Comparison of ENCODE assay signal across 8 cellular contexts in the genomic region with DNA sequence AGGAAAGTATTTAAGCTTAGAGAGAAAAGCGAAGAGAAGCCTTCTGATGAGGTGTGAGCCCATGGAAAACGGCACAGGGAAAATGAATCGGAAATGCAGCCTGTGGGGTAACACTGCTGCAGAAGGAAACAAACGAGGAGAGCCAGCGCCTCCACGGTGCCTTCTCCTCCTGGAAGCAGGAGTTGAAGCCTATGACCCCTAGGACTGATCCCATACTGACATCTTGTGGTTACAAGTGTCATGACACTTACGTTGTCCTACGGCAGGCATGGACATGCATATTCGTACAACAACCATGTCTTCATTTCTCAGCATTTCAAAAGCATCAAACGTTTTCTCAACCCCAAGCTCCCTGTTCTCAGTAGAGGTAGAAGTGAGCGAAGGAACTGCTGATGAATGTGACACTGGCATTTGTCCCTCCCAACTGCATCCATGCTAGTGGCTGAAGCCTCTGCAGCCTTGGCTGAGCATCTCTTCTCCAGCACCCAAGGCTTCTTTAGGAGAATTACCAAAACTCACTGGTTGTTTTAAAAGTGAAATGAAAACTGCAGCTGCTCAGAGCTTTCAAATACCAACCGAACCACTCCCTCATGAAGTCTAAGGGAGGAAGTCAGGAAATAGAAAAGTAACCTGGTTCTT.
DNase-seq lines count a peak whose midpoint lies in the region; ATAC-seq, FAIRE-seq and TF ChIP-seq lines count a peak whose summit lies in the region.

No MANE protein-coding gene starts in this region.

- H3K9me3 ChIP-seq in astrocyte (ENCODE audit: insufficient read depth, low read depth, low read length) = no peaks in the 10 kb centered on the region

- no peak overlapping the region for H3K27ac Mint-ChIP-seq in astrocyte (ENCODE audit: unreplicated experiment)

- H3K4me3 Mint-ChIP-seq in astrocyte (ENCODE audit: unreplicated experiment) = no peak overlapping the region

- ATAC-seq in GM21723 (IDR thresholded peaks at IDR 0.05; ENCODE audit: unreplicated experiment) (peak; percentile 74), GM19467 (IDR thresholded peaks at IDR 0.05; ENCODE audit: unreplicated experiment) (no peak)

- H3K27ac ChIP-seq in astrocyte (ENCODE audit: low read depth, low read length) = no peak overlapping the region

- peaks cover 13% of the 10 kb centered on the region for H3K4me1 Mint-ChIP-seq in astrocyte (ENCODE audit: low read depth, unreplicated experiment)

- H3K27me3 ChIP-seq in astrocyte (ENCODE audit: insufficient read depth, low read length) = no peaks in the 10 kb centered on the region

- no peaks in the 10 kb centered on the region for H3K36me3 ChIP-seq in astrocyte (ENCODE audit: insufficient read depth, low read length)

- peak; percentile 94 for FAIRE-seq in astrocyte (lab: Jason Lieb, UNC)

- H3K36me3 Mint-ChIP-seq in astrocyte (ENCODE audit: low read depth, unreplicated experiment) = peaks cover 3% of the 10 kb centered on the region

- peaks cover 46% of the 10 kb centered on the region for H4K20me1 ChIP-seq in astrocyte (ENCODE audit: insufficient read depth, low read length)

- no peak overlapping the region for H3K4me3 ChIP-seq in astrocyte (ENCODE audit: insufficient read depth, low read depth, low read length)

- peaks cover 2% of the 10 kb centered on the region for H3K9me3 Mint-ChIP-seq in astrocyte (ENCODE audit: unreplicated experiment)

- H3K9ac ChIP-seq in astrocyte (ENCODE audit: low read length) = no peak overlapping the region

- peak overlapping the region; percentile 33 for H3K4me2 ChIP-seq in astrocyte (ENCODE audit: low read length)

- DNase-seq in DMS79 treated with DMSO at 0.1 percent for 48 hours (lab: John Stamatoyannopoulos, UW) (peak; percentile 84), LoVo (ENCODE audit: low spot score) (peak; percentile 90), RKO (ENCODE audit: low spot score) (peak; percentile 82), astrocyte (ENCODE audit: low read depth) (peak; percentile 49), hepatic stellate cell (ENCODE audit: low spot score) (peak; percentile 62), retina (peak; percentile 73)

- no peak overlapping the region for H2AFZ ChIP-seq in astrocyte (ENCODE audit: low read depth, low read length)

- H3K79me2 ChIP-seq in astrocyte (ENCODE audit: insufficient read depth, low read length) = peaks cover 6% of the 10 kb centered on the region

- no peaks in the 10 kb centered on the region for H3K27me3 Mint-ChIP-seq in astrocyte (ENCODE audit: low read depth, unreplicated experiment)

- H3K4me1 ChIP-seq in astrocyte (ENCODE audit: insufficient read depth, low read length) = peaks cover 23% of the 10 kb centered on the region

- peak; percentile 77 for TF ChIP-seq CTCF in astrocyte (IDR thresholded peaks at IDR 0.05; ENCODE audit: insufficient read depth, low read depth, low read length)
